8 cellular contexts compared by ENCODE assay signal in genomic region chr18:23438046-23438377, GRCh38. TPM values are rescaled to one million over a fixed set of nuclear protein-coding genes. Genes with fewer than 3 reads are reported as not detected.
DNase-seq lines count a peak whose midpoint lies in the region; ATAC-seq and TF ChIP-seq lines count a peak whose summit lies in the region.

No MANE protein-coding gene starts in this region.

- no peaks in the 10 kb centered on the region for H3K79me2 ChIP-seq in ACC112 (ENCODE audit: control insufficient read depth, insufficient read depth, low read length, unreplicated experiment)

- H3K36me3 Mint-ChIP-seq in naive thymus-derived CD4-positive, alpha-beta T cell: peaks cover 0 to 1% (median 0%) of the 10 kb centered on the region in 5 donors

- no peak for DNase-seq in cardiac fibroblast (ENCODE audit: low read depth in 2 of 2)
- DNase-seq in naive thymus-derived CD4-positive, alpha-beta T cell: no peak
- DNase-seq in activated effector memory CD4-positive, alpha-beta T cell treated with Interleukin-2 at 50 U/mL for 16 hours: no peak
- DNase-seq in mucosa of gallbladder (ENCODE audit: low spot score): no peak
- no peak for DNase-seq in erythroblast (lab: John Stamatoyannopoulos, UW)

- peaks cover 0 to 2% (median 0%) of the 10 kb centered on the region in 5 donors for H3K27me3 Mint-ChIP-seq in naive thymus-derived CD4-positive, alpha-beta T cell

- peak overlapping the region; percentile 87 to 93 (median 90) for H3K4me3 Mint-ChIP-seq in naive thymus-derived CD4-positive, alpha-beta T cell

- POLR2A ChIA-PET in naive thymus-derived CD4-positive, alpha-beta T cell (lab: Charles Lee): no interaction called here

- CTCF ChIA-PET in naive thymus-derived CD4-positive, alpha-beta T cell (lab: Charles Lee): no interaction called here

- peak overlapping the region; percentile 93 for H2AFZ ChIP-seq in ACC112 (ENCODE audit: low read length, unreplicated experiment)

- H3K9me3 ChIP-seq in HUES48 (ENCODE audit: control insufficient read depth, insufficient read depth, low read length): no peaks in the 10 kb centered on the region
- no peaks in the 10 kb centered on the region for H3K9me3 ChIP-seq in naive thymus-derived CD4-positive, alpha-beta T cell (ENCODE audit: control insufficient read depth in 2 of 3, low read length in 3 of 3)

- ATAC-seq in naive thymus-derived CD4-positive, alpha-beta T cell: no peak
- no peak for ATAC-seq in HG03520 (IDR thresholded peaks at IDR 0.05; ENCODE audit: unreplicated experiment)

- H3K27ac ChIP-seq in ACC112 (ENCODE audit: low read depth, low read length) (no peak overlapping the region), HUES48 (ENCODE audit: low read depth, low read length) (no peak overlapping the region)
- H3K27ac ChIP-seq in naive thymus-derived CD4-positive, alpha-beta T cell (ENCODE audit: low read depth, low read length): no peak overlapping the region

- intact Hi-C loops in naive thymus-derived CD4-positive, alpha-beta T cell (cut with micrococcal nuclease): loop anchor here (1.0 to 5.0 kb wide), 4 partner anchors 15 to 149 kb away; partner anchors contain the start of genes RIOK3 (in 2 of the 2), NPC1 (in 1 of the 2) and RMC1 (in 1 of the 2)

- TF ChIP-seq CTCF in cardiac fibroblast (IDR thresholded peaks at IDR 0.05; ENCODE audit: low read depth, low read length): no peak

- H3K4me1 ChIP-seq in ACC112 (ENCODE audit: control insufficient read depth, insufficient read depth, low read length, unreplicated experiment) (peaks cover 4% of the 10 kb centered on the region), HUES48 (ENCODE audit: control insufficient read depth, insufficient read depth, low read length) (no peaks in the 10 kb centered on the region)
- H3K4me1 ChIP-seq in naive thymus-derived CD4-positive, alpha-beta T cell (ENCODE audit: control insufficient read depth in 2 of 2, insufficient read depth in 2 of 2, low read length in 2 of 2): peaks cover 0 to 7% of the 10 kb centered on the region in 2 donors

- TF ChIP-seq POLR2A in erythroblast (IDR thresholded peaks at IDR 0.05; ENCODE audit: low read length): no peak

- H3K36me3 ChIP-seq in ACC112 (ENCODE audit: insufficient read depth, low read length) (no peaks in the 10 kb centered on the region), HUES48 (ENCODE audit: control insufficient read depth, insufficient read depth, low read length) (no peaks in the 10 kb centered on the region)
- no peaks in the 10 kb centered on the region for H3K36me3 ChIP-seq in naive thymus-derived CD4-positive, alpha-beta T cell (ENCODE audit: control insufficient read depth in 2 of 3, insufficient read depth in 3 of 3, low read length in 3 of 3)

- H3K4me1 Mint-ChIP-seq in naive thymus-derived CD4-positive, alpha-beta T cell: peaks cover 8 to 26% (median 19%) of the 10 kb centered on the region in 7 donors

- H3K4me3 ChIP-seq in ACC112 (ENCODE audit: low read depth, low read length): peak overlapping the region; percentile 91
- peak overlapping the region; percentile 88 for H3K4me3 ChIP-seq in HUES48 (ENCODE audit: low read depth, low read length)
- H3K4me3 ChIP-seq in cardiac fibroblast (replicated peaks in 1 of 2; ENCODE audit: low read depth in 2 of 2, low read length in 2 of 2): peak overlapping the region; percentile 17 to 94
- peak overlapping the region; percentile 84 for H3K4me3 ChIP-seq in naive thymus-derived CD4-positive, alpha-beta T cell (ENCODE audit: low read length)

- H3K9ac ChIP-seq in HUES48 (ENCODE audit: low read depth, low read length): no peak overlapping the region

- H3K27me3 ChIP-seq in ACC112 (ENCODE audit: insufficient read depth, low read length) (no peaks in the 10 kb centered on the region), HUES48 (ENCODE audit: control insufficient read depth, insufficient read depth, low read length) (no peaks in the 10 kb centered on the region)
- no peaks in the 10 kb centered on the region for H3K27me3 ChIP-seq in naive thymus-derived CD4-positive, alpha-beta T cell (ENCODE audit: control insufficient read depth in 2 of 2, insufficient read depth in 2 of 2, low read length in 2 of 2)

- no peaks in the 10 kb centered on the region for H3K9me3 Mint-ChIP-seq in naive thymus-derived CD4-positive, alpha-beta T cell

- H3K27ac Mint-ChIP-seq in naive thymus-derived CD4-positive, alpha-beta T cell: peak overlapping the region in 3 of 9 donors; percentile 42 to 69 (median 64)

RNA-seq across cellular contexts. Expression of gene RIOK3, which starts 15.1 kb away (rescaled TPM):
- 100 to 1,000 TPM in 2 of 5 experiments, 10 to 100 TPM in 3; 74.0 to 153 (median 78.2) TPM for total RNA-seq in naive thymus-derived CD4-positive, alpha-beta T cell
- 10 to 100 TPM; 31.3 to 34.3 TPM for polyA plus RNA-seq in naive thymus-derived CD4-positive, alpha-beta T cell
- total RNA-seq in mucosa of gallbladder: 68.9 TPM
